Comparison of ENCODE assay signal across 17 cellular contexts in the genomic region with DNA sequence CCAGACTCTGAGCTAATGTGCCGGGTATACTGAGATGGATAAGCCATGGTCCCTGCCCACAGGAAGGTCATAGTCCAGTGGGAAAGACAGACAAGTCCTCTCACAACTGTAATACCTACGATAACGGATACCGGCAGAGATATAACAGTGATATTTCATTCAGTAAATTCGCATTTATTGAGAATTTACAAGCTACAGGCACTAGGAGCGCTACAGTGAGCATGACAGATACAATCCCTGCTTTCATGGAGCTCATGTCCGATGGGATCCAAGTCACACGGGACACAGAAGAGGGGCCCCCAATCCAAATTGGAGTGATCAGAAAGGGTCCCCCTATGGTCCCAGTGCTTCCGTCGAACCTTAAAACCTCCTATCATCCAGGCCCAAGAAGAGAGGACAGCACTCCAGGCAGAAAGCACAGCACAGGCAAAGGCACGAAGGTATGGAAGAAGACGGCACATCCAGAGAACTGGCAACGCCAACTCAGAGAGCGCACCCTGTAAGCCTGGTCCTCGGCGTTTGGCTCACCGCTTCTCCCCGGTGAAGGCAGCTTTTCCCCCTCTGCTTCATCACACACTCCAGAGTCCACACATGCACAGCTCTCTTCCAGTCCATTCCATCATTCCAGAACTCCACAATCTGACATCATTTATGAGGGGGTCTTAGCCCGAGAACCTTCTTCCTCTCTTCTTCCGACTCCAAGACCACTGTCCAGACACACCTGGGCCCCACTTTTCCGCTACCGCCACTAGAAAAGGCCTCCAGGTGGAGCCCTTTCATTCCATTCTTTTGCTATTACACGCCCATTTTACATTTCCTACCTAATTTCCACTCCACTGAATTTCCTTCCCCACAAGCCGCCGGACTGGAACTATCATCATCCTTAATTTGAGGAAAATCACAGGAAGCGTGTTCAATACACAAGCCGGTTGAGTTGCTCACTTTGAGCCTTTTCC. TPM values are rescaled to one million over a fixed set of nuclear protein-coding genes. Genes with fewer than 3 reads are reported as not detected.
DNase-seq lines count a peak whose midpoint lies in the region; ATAC-seq, FAIRE-seq and TF ChIP-seq lines count a peak whose summit lies in the region.
"Had no signal": no experiment of that assay in that cellular context is flagged by ENCODE, and none has a peak within 500 bp of the region (broad histone marks: within the 10 kb centered on the region; RNA-seq: fewer than 3 reads in every experiment).

No MANE protein-coding gene starts in this region.

- no peaks in the 10 kb centered on the region for H3K9me1 ChIP-seq in K562 (ENCODE audit: control insufficient read depth, insufficient read depth, low read length)

- H3K4me3 ChIP-seq in K562 (no peak overlapping the region), neural progenitor cell (no peak overlapping the region)
- H3K4me3 ChIP-seq: GM12878, testis had no signal

- H3K4me2 ChIP-seq in K562 (ENCODE audit: insufficient read depth, low read length) (no peak overlapping the region), neural progenitor cell (no peak overlapping the region)

- H3K27me3 ChIP-seq in K562 (ENCODE audit: control insufficient read depth in 2 of 2, insufficient read depth in 2 of 2, low read length in 2 of 2) (peaks cover 0 to 10% of the 10 kb centered on the region in 2 experiments; a peak in 3 of 5 replicates), neural progenitor cell (peaks cover 79% of the 10 kb centered on the region)
- H3K27me3 ChIP-seq: testis had no signal

- no peaks in the 10 kb centered on the region for H3K9me3 Mint-ChIP-seq in neural progenitor cell
- no peaks in the 10 kb centered on the region for H3K9me3 Mint-ChIP-seq in activated naive CD4-positive, alpha-beta T cell treated with anti-CD3 and anti-CD28 coated beads, Interleukin-2, amount 10 ng/mL, durations not matched to agents 7 days and 5 days

- H3K79me2 ChIP-seq in K562 (ENCODE audit: control insufficient read depth, insufficient read depth, low read length) (no peaks in the 10 kb centered on the region), neural progenitor cell (ENCODE audit: low read depth) (no peaks in the 10 kb centered on the region)

- no peak overlapping the region for H2AFZ ChIP-seq in K562 (ENCODE audit: low read depth, low read length)
- H2AFZ ChIP-seq in neural progenitor cell (replicated peaks), result no peak overlapping the region

- H3K4me3 Mint-ChIP-seq in neural progenitor cell, result no peak overlapping the region
- no peak overlapping the region for H3K4me3 Mint-ChIP-seq in activated naive CD4-positive, alpha-beta T cell treated with anti-CD3 and anti-CD28 coated beads, Interleukin-2, amount 10 ng/mL, durations not matched to agents 7 days and 5 days

- CTCF ChIA-PET in K562 (lab: Yijun Ruan, JAX; ENCODE audit: low intra/inter-chr PET ratio), result no interaction called here
- CTCF ChIA-PET in activated naive CD4-positive, alpha-beta T cell treated with anti-CD3 and anti-CD28 coated beads, Interleukin-2, amount 10 ng/mL, durations not matched to agents 7 days and 5 days (lab: Charles Lee), result interaction anchor here (1.7 kb wide), 1 partner anchor 128 kb away, joined by 4 read pairs; no protein-coding TSS in a partner anchor

- H3K36me3 Mint-ChIP-seq in neural progenitor cell, result no peaks in the 10 kb centered on the region
- no peaks in the 10 kb centered on the region for H3K36me3 Mint-ChIP-seq in activated naive CD4-positive, alpha-beta T cell treated with anti-CD3 and anti-CD28 coated beads, Interleukin-2, amount 10 ng/mL, durations not matched to agents 7 days and 5 days

- peak; percentile 69; the same call in 2 of the 3 replicates for ATAC-seq in K562
- no peak for ATAC-seq in HG03457 (IDR thresholded peaks at IDR 0.05; ENCODE audit: unreplicated experiment)
- ATAC-seq: GM12878 had no signal

- BruUV-seq in K562 (replicated peaks; lab: Mats Ljungman, UMichigan), result no TSS peak

- TF ChIP-seq CTCF in GM12872 (IDR thresholded peaks at IDR 0.05; ENCODE audit: insufficient read depth, low read depth, low read length) (0 out of 3 replicates have a peak, but pooled peaks have one; percentile 18), K562 (IDR thresholded peaks at IDR 0.05 in 2 of 3, conservative IDR thresholded peaks at IDR 0.05 in 1 of 3; ENCODE audit: insufficient read depth in 2 of 3, low read depth in 1 of 3, low read length in 3 of 3) (peak; percentile 41 to 44 (median 42)), neural progenitor cell (IDR thresholded peaks at IDR 0.05) (peak; percentile 45)

- intact Hi-C loops in K562 (cut with micrococcal nuclease), result loop anchor here (10.0 kb wide), 1 partner anchor 80 kb away; no protein-coding TSS in a partner anchor

- peak overlapping the region; percentile 32 for H3K27ac Mint-ChIP-seq in neural progenitor cell
- H3K27ac Mint-ChIP-seq in activated naive CD4-positive, alpha-beta T cell treated with anti-CD3 and anti-CD28 coated beads, Interleukin-2, amount 10 ng/mL, durations not matched to agents 7 days and 5 days, result no peak overlapping the region

- no peak for FAIRE-seq in K562 (lab: Jason Lieb, UNC)
- FAIRE-seq: GM12878, HTR-8/SVneo had no signal

- no peak overlapping the region for H3K27ac ChIP-seq in K562 (ENCODE audit: extremely low read depth, low read depth, low read length)
- H3K27ac ChIP-seq in neural progenitor cell, result no peak overlapping the region
- H3K27ac ChIP-seq: testis had no signal

- peaks cover 22% of the 10 kb centered on the region for H3K27me3 Mint-ChIP-seq in neural progenitor cell (ENCODE audit: insufficient read depth, low read depth)
- H3K27me3 Mint-ChIP-seq in activated naive CD4-positive, alpha-beta T cell treated with anti-CD3 and anti-CD28 coated beads, Interleukin-2, amount 10 ng/mL, durations not matched to agents 7 days and 5 days, result peaks cover 36% of the 10 kb centered on the region

- H4K20me1 ChIP-seq in K562 (replicated peaks; ENCODE audit: control insufficient read depth, insufficient read depth, low read length) (no peaks in the 10 kb centered on the region; the same call in 1 of the 2 replicates), neural progenitor cell (ENCODE audit: low read depth) (no peaks in the 10 kb centered on the region)

- H3K4me1 ChIP-seq in K562 (replicated peaks in 1 of 2; ENCODE audit: control insufficient read depth in 2 of 2, insufficient read depth in 2 of 2, low read length in 2 of 2) (no peaks in the 10 kb centered on the region), neural progenitor cell (no peaks in the 10 kb centered on the region)
- H3K4me1 ChIP-seq: testis had no signal

- POLR2A ChIA-PET in K562 (lab: Yijun Ruan, JAX), result interaction anchor here (0.6 to 1.0 kb wide), 3 partner anchors 27 to 1781 kb away, joined by 3 read pairs; no protein-coding TSS in a partner anchor

- H3K4me1 Mint-ChIP-seq in neural progenitor cell, result no peaks in the 10 kb centered on the region
- no peaks in the 10 kb centered on the region for H3K4me1 Mint-ChIP-seq in activated naive CD4-positive, alpha-beta T cell treated with anti-CD3 and anti-CD28 coated beads, Interleukin-2, amount 10 ng/mL, durations not matched to agents 7 days and 5 days

- whole genome bisulfite sequencing in K562 (ENCODE audit: insufficient coverage, low coverage, missing lambda C conversion rate), result 12% methylated on average over 26 of the region's 27 CpGs

- H3K9me3 ChIP-seq in K562 (replicated peaks; ENCODE audit: control insufficient read depth, insufficient read depth, low read depth, low read length) (no peaks in the 10 kb centered on the region), neural progenitor cell (ENCODE audit: low read depth) (no peaks in the 10 kb centered on the region)
- H3K9me3 ChIP-seq: testis had no signal

- TF ChIP-seq POLR2A in K562 (conservative IDR thresholded peaks at IDR 0.05), result no peak

- no peaks in the 10 kb centered on the region for H3F3A ChIP-seq in neural progenitor cell (ENCODE audit: low read depth)

- H3K36me3 ChIP-seq in K562 (ENCODE audit: control insufficient read depth, insufficient read depth, low read length) (no peaks in the 10 kb centered on the region), neural progenitor cell (no peaks in the 10 kb centered on the region)

- TF ChIP-seq EP300 in Ishikawa (IDR thresholded peaks at IDR 0.05; ENCODE audit: borderline replicate concordance), result no peak
- TF ChIP-seq EP300 in K562 (IDR thresholded peaks at IDR 0.05; ENCODE audit: low read length), result no peak

- DNase-seq in K562 (ENCODE audit: extremely low read depth in 1 of 4, low spot score in 3 of 4) (peak; percentile 14 to 33 (median 26)), neural progenitor cell (ENCODE audit: low spot score) (peak; percentile 9), NCI-H2171 (lab: John Stamatoyannopoulos, UW) (no peak)
- no peak for DNase-seq in activated naive CD4-positive, alpha-beta T cell treated with anti-CD3 and anti-CD28 coated beads, Interleukin-2, amount 10 ng/mL, durations not matched to agents 7 days and 5 days
- DNase-seq: activated CD4-positive, alpha-beta T cell treated with anti-CD3 and anti-CD28 coated beads, Interleukin-2, amount 50 U/mL, for 48 hours; activated gamma-delta T cell treated with Interleukin-2 at 50 U/mL for 16 hours; hypothalamus; NCI-H1436 treated with DMSO at 0.1 percent for 48 hours; occipital lobe; T-helper 2 cell; testis had no signal

- H3K9ac ChIP-seq in K562 (ENCODE audit: insufficient read depth in 1 of 2, low read depth in 2 of 2, low read length in 2 of 2), result no peak overlapping the region
- H3K9ac ChIP-seq in neural progenitor cell, result no peak overlapping the region

- TF ChIP-seq RAD21 in Ishikawa (IDR thresholded peaks at IDR 0.05; ENCODE audit: low read depth) (peak; percentile 79), K562 (CRISPR knock-in tag; conservative IDR thresholded peaks at IDR 0.05 in 1 of 2, IDR thresholded peaks at IDR 0.05 in 1 of 2) (peak in 1 of 2 experiments; percentile 29; a peak in 1 of 4 replicates)

- in situ Hi-C loops in K562 (cut with MboI), result no loop called here

RNA-seq across cellular contexts. Expression of gene NKX2-3, which starts 47.8 kb away (rescaled TPM):
- total RNA-seq in K562 (2011; cell fraction: chromatin; rRNA removed; ENCODE audit: low replicate concordance), result not detected in 2 replicates
- total RNA-seq in K562 (2011; cell fraction: nucleolus; rRNA removed), result not detected in 2 replicates
- not detected in 2 replicates for total RNA-seq in K562 (2011; cell fraction: nucleoplasm; rRNA removed)
- total RNA-seq in K562 (2014; rRNA removed) (not detected in 2 replicates), K562 (2014; rRNA removed; fragmentation: Illumina TruSeq; extraction: Trizol) (not detected in 2 replicates), K562 (2015; rRNA removed; fragmentation: Illumina TruSeq; extraction: Trizol) (not detected in 2 replicates), K562 (2021) (not detected in 2 replicates), neural progenitor cell (ENCODE audit: low replicate concordance) (not detected in 2 replicates)
- polyA plus RNA-seq in K562 (2011; rRNA removed) (not detected in 2 replicates), K562 (2014; fragmentation: Illumina TruSeq; extraction: Trizol) (not detected in 2 replicates), K562 (2014; fragmentation: Nextera tagmentation; extraction: Ambion mirVana) (not detected), K562 (2014; rRNA removed) (not detected in 2 replicates)
- not detected in 2 replicates for polyA plus RNA-seq in K562 (2011; cell fraction: cytosol; rRNA removed)
- polyA plus RNA-seq in K562 (2011; cell fraction: nucleus; rRNA removed), result not detected in 2 replicates
- polyA plus RNA-seq in K562 (2012), result not detected in 2 replicates
- not detected in 2 replicates for polyA minus RNA-seq in K562 (2011; rRNA and poly(A)+ RNA removed)
- polyA minus RNA-seq in K562 (2011; cell fraction: cytosol; rRNA and poly(A)+ RNA removed), result not detected in 2 replicates
- not detected in 2 replicates for polyA minus RNA-seq in K562 (2011; cell fraction: nucleus; rRNA and poly(A)+ RNA removed)
- total RNA-seq: cardiac septum, GM12878, occipital lobe had no signal
- polyA plus RNA-seq: GM12878 had no signal

RNA-seq across cellular contexts. Expression of gene GOT1, which starts 54.5 kb away (rescaled TPM):
- total RNA-seq in K562 (2011; cell fraction: chromatin; rRNA removed; ENCODE audit: low replicate concordance), result 47.3 and 57.6 TPM in 2 replicates
- total RNA-seq in K562 (2011; cell fraction: nucleolus; rRNA removed), result 34.2 and 43.4 TPM in 2 replicates
- 46.8 and 49.4 TPM in 2 replicates for total RNA-seq in K562 (2011; cell fraction: nucleoplasm; rRNA removed)
- 66.7 and 70.9 TPM in 2 replicates for total RNA-seq in K562 (2014; rRNA removed)
- 75.4 and 75.8 TPM in 2 replicates for total RNA-seq in K562 (2014; rRNA removed; fragmentation: Illumina TruSeq; extraction: Trizol)
- 53.0 and 55.7 TPM in 2 replicates for total RNA-seq in K562 (2015; rRNA removed; fragmentation: Illumina TruSeq; extraction: Trizol)
- 77.0 and 78.2 TPM in 2 replicates for total RNA-seq in K562 (2021)
- polyA plus RNA-seq in K562 (2011; rRNA removed), result 63.1 and 69.4 TPM in 2 replicates
- polyA plus RNA-seq in K562 (2011; cell fraction: cytosol; rRNA removed), result 37.6 and 43.6 TPM in 2 replicates
- 47.8 and 51.9 TPM in 2 replicates for polyA plus RNA-seq in K562 (2011; cell fraction: nucleus; rRNA removed)
- 66.7 and 165 TPM in 2 replicates for polyA plus RNA-seq in K562 (2012)
- polyA plus RNA-seq in K562 (2014; fragmentation: Illumina TruSeq; extraction: Trizol), result 139 and 161 TPM in 2 replicates
- polyA plus RNA-seq in K562 (2014; fragmentation: Nextera tagmentation; extraction: Ambion mirVana), result 100 to 1,000 TPM; 116 to 166 TPM
- 61.7 and 68.3 TPM in 2 replicates for polyA plus RNA-seq in K562 (2014; rRNA removed)
- polyA minus RNA-seq in K562 (2011; rRNA and poly(A)+ RNA removed), result 55.6 and 63.3 TPM in 2 replicates
- polyA minus RNA-seq in K562 (2011; cell fraction: cytosol; rRNA and poly(A)+ RNA removed), result 31.6 and 55.7 TPM in 2 replicates
- 16.7 and 22.7 TPM in 2 replicates for polyA minus RNA-seq in K562 (2011; cell fraction: nucleus; rRNA and poly(A)+ RNA removed)
- total RNA-seq in neural progenitor cell (ENCODE audit: low replicate concordance), result 35.7 and 36.1 TPM in 2 replicates

Comparison
In these comparisons a context has a peak if more than half of its experiments do, and no peak if none do; other contexts are left out.
1. DNase-seq: peak in K562 (4 of 4) and neural progenitor cell (single experiment); none in activated naive CD4-positive, alpha-beta T cell treated with anti-CD3 and anti-CD28 coated beads, Interleukin-2, amount 10 ng/mL, durations not matched to agents 7 days and 5 days (single experiment) and NCI-H2171 (single experiment).
2. Peak in every context shown above with its lines, with median percentiles within 50 percentile points of each other: CTCF ChIP-seq.